19 cellular contexts compared by ENCODE assay signal in genomic region chr1:35575401-35575958, GRCh38. TPM values are rescaled to one million over a fixed set of nuclear protein-coding genes. Genes with fewer than 3 reads are reported as not detected.
DNase-seq lines count a peak whose midpoint lies in the region; ATAC-seq and TF ChIP-seq lines count a peak whose summit lies in the region.
"Had no signal": no experiment of that assay in that cellular context is flagged by ENCODE, and none has a peak within 500 bp of the region (broad histone marks: within the 10 kb centered on the region; RNA-seq: fewer than 3 reads in every experiment).

No MANE protein-coding gene starts in this region.

- peaks cover 13% of the 10 kb centered on the region for H3K27me3 Mint-ChIP-seq in stimulated activated naive CD8-positive, alpha-beta T cell treated with anti-CD3 and anti-CD28 coated beads, Interleukin-15, Interleukin-2, amounts not matched to agents 100 ng/mL and 50 ng/mL, for 24 hours
- H3K27me3 Mint-ChIP-seq in WTC11 (ENCODE audit: low read depth) (peaks cover 97% of the 10 kb centered on the region), mesothelial cell of epicardium (ENCODE audit: low read depth) (peaks cover 66% of the 10 kb centered on the region), type B pancreatic cell (peaks cover 70% of the 10 kb centered on the region)

- H3K4me3 Mint-ChIP-seq in stimulated activated naive CD8-positive, alpha-beta T cell treated with anti-CD3 and anti-CD28 coated beads, Interleukin-15, Interleukin-2, amounts not matched to agents 100 ng/mL and 50 ng/mL, for 24 hours, result peak overlapping the region; percentile 2
- H3K4me3 Mint-ChIP-seq in WTC11 (peak overlapping the region; percentile 14), mesothelial cell of epicardium (peak overlapping the region; percentile 31), type B pancreatic cell (peak overlapping the region; percentile 81)

- H3K27ac Mint-ChIP-seq in stimulated activated naive CD8-positive, alpha-beta T cell treated with anti-CD3 and anti-CD28 coated beads, Interleukin-15, Interleukin-2, amounts not matched to agents 100 ng/mL and 50 ng/mL, for 24 hours, result no peak overlapping the region
- no peak overlapping the region for H3K27ac Mint-ChIP-seq in WTC11
- peak overlapping the region; percentile 65 for H3K27ac Mint-ChIP-seq in mesothelial cell of epicardium
- peak overlapping the region; percentile 65 for H3K27ac Mint-ChIP-seq in type B pancreatic cell

- H3K4me1 Mint-ChIP-seq in stimulated activated naive CD8-positive, alpha-beta T cell treated with anti-CD3 and anti-CD28 coated beads, Interleukin-15, Interleukin-2, amounts not matched to agents 100 ng/mL and 50 ng/mL, for 24 hours (ENCODE audit: low read depth), result peaks cover 26% of the 10 kb centered on the region
- H3K4me1 Mint-ChIP-seq in WTC11 (peaks cover 38% of the 10 kb centered on the region), mesothelial cell of epicardium (peaks cover 40% of the 10 kb centered on the region), type B pancreatic cell (ENCODE audit: unreplicated experiment) (peaks cover 17% of the 10 kb centered on the region)

- CTCF ChIA-PET in WTC11 (lab: Charles Lee), result interaction anchor here (0.6 to 4.5 kb wide), 4 partner anchors 11 to 204 kb away, joined by 5 to 35 read pairs (median 12); no protein-coding TSS in a partner anchor

- ATAC-seq in stimulated activated naive CD8-positive, alpha-beta T cell treated with anti-CD3 and anti-CD28 coated beads, Interleukin-15, Interleukin-2, amounts not matched to agents 100 U/mL and 50 U/mL, for 24 hours, result no peak
- ATAC-seq in WTC11 (no peak), HG02678 (IDR thresholded peaks at IDR 0.05; ENCODE audit: unreplicated experiment) (no peak)
- ATAC-seq: gastroesophageal sphincter had no signal

- POLR2A ChIA-PET in WTC11 (lab: Charles Lee), result no interaction called here

- DNase-seq in stimulated activated naive CD8-positive, alpha-beta T cell treated with anti-CD3 and anti-CD28 coated beads, Interleukin-15, Interleukin-2, amounts not matched to agents 100 U/mL and 50 U/mL, for 24 hours, result no peak
- DNase-seq in WTC11 (ENCODE audit: low spot score) (no peak), mesothelial cell of epicardium (ENCODE audit: low spot score in 2 of 2, unreplicated experiment in 2 of 2) (no peak), type B pancreatic cell (ENCODE audit: extremely low spot score, unreplicated experiment) (no peak), NCI-H2171 (lab: John Stamatoyannopoulos, UW) (no peak)
- DNase-seq in stimulated activated CD4-positive, alpha-beta T cell treated with anti-CD3 and anti-CD28 coated beads, Interleukin-2, amount 100 ng/mL, for 24 hours, result no peak
- DNase-seq: activated CD4-positive, alpha-beta T cell treated with anti-CD3 and anti-CD28 coated beads, Interleukin-2, amount 50 U/mL, for 48 hours; cortex of kidney; DMS153; HCEC 1CT; NCI-H1930; NCI-H69; stimulated activated CD4-positive, alpha-beta T cell treated with anti-CD3 and anti-CD28 coated beads, Interleukin-2, amount 100 ng/mL, for 48 hours had no signal

- H3K36me3 Mint-ChIP-seq in stimulated activated naive CD8-positive, alpha-beta T cell treated with anti-CD3 and anti-CD28 coated beads, Interleukin-15, Interleukin-2, amounts not matched to agents 100 ng/mL and 50 ng/mL, for 24 hours (ENCODE audit: low read depth), result peaks cover 1% of the 10 kb centered on the region
- H3K36me3 Mint-ChIP-seq in WTC11 (no peaks in the 10 kb centered on the region), mesothelial cell of epicardium (no peaks in the 10 kb centered on the region), type B pancreatic cell (no peaks in the 10 kb centered on the region)

- TF ChIP-seq CTCF in WTC11 (IDR thresholded peaks at IDR 0.05) (no peak), mesothelial cell of epicardium (IDR thresholded peaks at IDR 0.05; ENCODE audit: unreplicated experiment) (no peak), type B pancreatic cell (conservative IDR thresholded peaks at IDR 0.05) (no peak)

- no peaks in the 10 kb centered on the region for H3K9me3 Mint-ChIP-seq in stimulated activated naive CD8-positive, alpha-beta T cell treated with anti-CD3 and anti-CD28 coated beads, Interleukin-15, Interleukin-2, amounts not matched to agents 100 ng/mL and 50 ng/mL, for 24 hours
- H3K9me3 Mint-ChIP-seq in WTC11, result no peaks in the 10 kb centered on the region
- no peaks in the 10 kb centered on the region for H3K9me3 Mint-ChIP-seq in mesothelial cell of epicardium
- H3K9me3 Mint-ChIP-seq in type B pancreatic cell, result no peaks in the 10 kb centered on the region

TF ChIP-seq in WTC11, 78 proteins besides CTCF, POLR2A, EP300 and RAD21 (continues in another document):
- no peak for TF ChIP-seq CDX4 (CRISPR knock-in tag; IDR thresholded peaks at IDR 0.05; ENCODE audit: borderline replicate concordance)
- no peak for TF ChIP-seq TEAD4 (CRISPR knock-in tag; IDR thresholded peaks at IDR 0.05)
- TF ChIP-seq ATF3 (CRISPR knock-in tag; conservative IDR thresholded peaks at IDR 0.05), result no peak
- no peak for TF ChIP-seq GRHL2 (CRISPR knock-in tag; IDR thresholded peaks at IDR 0.05; ENCODE audit: insufficient replicate concordance, severe bottlenecking)
- no peak for TF ChIP-seq GTF2I (CRISPR knock-in tag; conservative IDR thresholded peaks at IDR 0.05)
- no peak for TF ChIP-seq ZNF263 (CRISPR knock-in tag; IDR thresholded peaks at IDR 0.05; ENCODE audit: low read depth)
- TF ChIP-seq ZNF317 (CRISPR knock-in tag; IDR thresholded peaks at IDR 0.05; ENCODE audit: borderline replicate concordance, low read depth), result no peak
- no peak for TF ChIP-seq STAT6 (CRISPR knock-in tag; conservative IDR thresholded peaks at IDR 0.05; ENCODE audit: low read depth)
- no peak for TF ChIP-seq FOXP1 (CRISPR knock-in tag; IDR thresholded peaks at IDR 0.05; ENCODE audit: borderline replicate concordance)
- TF ChIP-seq NFATC4 (CRISPR knock-in tag; IDR thresholded peaks at IDR 0.05), result no peak
- no peak for TF ChIP-seq ERG (CRISPR knock-in tag; IDR thresholded peaks at IDR 0.05)
- TF ChIP-seq ZNF138 (CRISPR knock-in tag; conservative IDR thresholded peaks at IDR 0.05), result no peak
- TF ChIP-seq FOXK1 (CRISPR knock-in tag; IDR thresholded peaks at IDR 0.05), result no peak
- no peak for TF ChIP-seq CREM (CRISPR knock-in tag; IDR thresholded peaks at IDR 0.05)

RNA-seq across cellular contexts. Expression of gene TFAP2E, which starts 2.4 kb away (rescaled TPM):
- total RNA-seq in WTC11 (2021), result 1.5 to 1.7 TPM (median 1.5 TPM) in 3 replicates
- 2.0 to 2.9 TPM (median 2.4 TPM) in 3 replicates for total RNA-seq in mesothelial cell of epicardium
- total RNA-seq in type B pancreatic cell (ENCODE audit: low replicate concordance), result 1.3 and 1.4 TPM in 2 replicates
- total RNA-seq: HT1080, M059J, SJSA1 had no signal

RNA-seq across cellular contexts. Expression of gene NCDN, which starts 17.9 kb away (rescaled TPM):
- total RNA-seq in WTC11 (2021) (35.6 to 39.2 TPM (median 38.2 TPM) in 3 replicates), mesothelial cell of epicardium (26.4 to 27.8 TPM (median 26.6 TPM) in 3 replicates), type B pancreatic cell (ENCODE audit: low replicate concordance) (21.8 and 27.2 TPM in 2 replicates)

RNA-seq across cellular contexts. Expression of gene KIAA0319L, which starts 18.3 kb away (rescaled TPM):
- total RNA-seq in WTC11 (2021) (66.3 to 71.7 TPM (median 70.0 TPM) in 3 replicates), mesothelial cell of epicardium (64.9 to 73.8 TPM (median 72.5 TPM) in 3 replicates), type B pancreatic cell (ENCODE audit: low replicate concordance) (48.6 and 56.9 TPM in 2 replicates)

Comparison
In these comparisons a context has a peak if more than half of its experiments do, and no peak if none do; other contexts are left out.
1. H3K27ac Mint-ChIP-seq: peak in mesothelial cell of epicardium (single experiment) and type B pancreatic cell (single experiment); none in stimulated activated naive CD8-positive, alpha-beta T cell treated with anti-CD3 and anti-CD28 coated beads, Interleukin-15, Interleukin-2, amounts not matched to agents 100 ng/mL and 50 ng/mL, for 24 hours (single experiment) and WTC11 (single experiment).
2. H3K4me3 Mint-ChIP-seq: peak in every context shown above with its lines; median percentile 81 in type B pancreatic cell; 31 in mesothelial cell of epicardium; 14 in WTC11; 2 in stimulated activated naive CD8-positive, alpha-beta T cell treated with anti-CD3 and anti-CD28 coated beads, Interleukin-15, Interleukin-2, amounts not matched to agents 100 ng/mL and 50 ng/mL, for 24 hours.